Comparison of ENCODE assay signal across 6 cellular contexts in genomic region chr6:31972709-31973350, GRCh38. TPM values are rescaled to one million over a fixed set of nuclear protein-coding genes. Genes with fewer than 3 reads are reported as not detected.
DNase-seq lines count a peak whose midpoint lies in the region; ATAC-seq, FAIRE-seq and TF ChIP-seq lines count a peak whose summit lies in the region.

No MANE protein-coding gene starts in this region.

- H3K18ac ChIP-seq in H1 (ENCODE audit: extremely low read depth, low read length), result peak overlapping the region; percentile 24; the same call in 1 of the 2 replicates

- no peak overlapping the region for H4K91ac ChIP-seq in H1 (replicated peaks; ENCODE audit: insufficient read length, low read length)

- H2AFZ ChIP-seq in H1 (ENCODE audit: low read length), result peak overlapping the region; percentile 57; the same call in 1 of the 2 replicates

- H3K4me1 ChIP-seq in H1 (replicated peaks in 1 of 4; ENCODE audit: control insufficient read depth in 3 of 4, insufficient read depth in 4 of 4, low read length in 3 of 4) (peaks cover 0 to 9% (median 5%) of the 10 kb centered on the region in 4 experiments; a peak in 5 of 7 replicates), sigmoid colon (peaks cover 0 to 36% (median 29%) of the 10 kb centered on the region in 4 donors)

- peaks cover 13% of the 10 kb centered on the region for H3K23me2 ChIP-seq in H1 (ENCODE audit: low read depth, low read length)

- H3K4ac ChIP-seq in H1 (replicated peaks; ENCODE audit: insufficient read length, low read depth, low read length), result no peak overlapping the region

- H3K79me1 ChIP-seq in H1 (ENCODE audit: low read depth, low read length), result peaks cover 4% of the 10 kb centered on the region; the same call in 1 of the 2 replicates

- peak overlapping the region; percentile 91 to 100 for H3K4me2 ChIP-seq in H1 (ENCODE audit: insufficient read depth in 1 of 2, low read depth in 2 of 2, low read length in 2 of 2)

- H3K36me3 ChIP-seq in H1 (ENCODE audit: control insufficient read depth in 2 of 4, insufficient read depth in 4 of 4, low read length in 3 of 4) (peaks cover 3 to 21% (median 14%) of the 10 kb centered on the region in 4 experiments; a peak in 6 of 8 replicates), sigmoid colon (peaks cover 0 to 30% (median 15%) of the 10 kb centered on the region in 4 donors)

- no peak overlapping the region for H2BK20ac ChIP-seq in H1 (ENCODE audit: low read length)

- H3K9ac ChIP-seq in H1 (replicated peaks in 1 of 4; ENCODE audit: extremely low read depth in 1 of 4, low read depth in 3 of 4, low read length in 3 of 4), result peak overlapping the region; percentile 54 to 84 (median 68); a peak in 6 of 7 replicates

- peak overlapping the region; percentile 99 for H4K8ac ChIP-seq in H1 (ENCODE audit: extremely low read depth, insufficient read depth, low read length)

- ATAC-seq in left cardiac atrium, result peak in 1 of 2 donors; percentile 33

- DNase-seq in left cardiac atrium (peak; percentile 32), cardiac septum (ENCODE audit: low spot score) (no peak), H1 (ENCODE audit: low read depth in 1 of 2, low spot score in 2 of 2) (no peak), sigmoid colon (no peak), NCI-H2029 treated with DMSO at 0.1 percent for 48 hours (lab: John Stamatoyannopoulos, UW) (no peak), GM19239 (ENCODE audit: insufficient read length, low spot score) (no peak)

- no peak for FAIRE-seq in H1 (lab: Jason Lieb, UNC)
- no peak for FAIRE-seq in GM19239 (lab: Jason Lieb, UNC)

- no peak overlapping the region for H3K23ac ChIP-seq in H1 (ENCODE audit: insufficient read length)

- H3K27ac ChIP-seq in H1 (ENCODE audit: low read depth, low read length), result peak overlapping the region; percentile 90; the same call in 1 of the 2 replicates
- peak overlapping the region; percentile 93 to 96 (median 94) for H3K27ac ChIP-seq in sigmoid colon

- no peak overlapping the region for H2BK120ac ChIP-seq in H1 (replicated peaks; ENCODE audit: low read depth, low read length)

- H3K9me3 ChIP-seq in H1 (ENCODE audit: insufficient read depth in 2 of 2, low read depth in 1 of 2, low read length in 1 of 2) (peaks cover 0 to 5% of the 10 kb centered on the region in 2 experiments; a peak in 1 of 4 replicates), sigmoid colon (no peaks in the 10 kb centered on the region)

- TF ChIP-seq CTCF in H1 (IDR thresholded peaks at IDR 0.05; ENCODE audit: control extremely low read depth in 1 of 3, insufficient read depth in 1 of 3, low read depth in 1 of 3, low read length in 3 of 3), result no peak
- TF ChIP-seq CTCF in sigmoid colon (IDR thresholded peaks at IDR 0.05), result no peak

- H3K56ac ChIP-seq in H1 (replicated peaks; ENCODE audit: insufficient read length, low read depth, low read length), result no peak overlapping the region

- POLR2A ChIA-PET in H1 (lab: Charles Lee; ENCODE audit: partially characterized antibody), result interaction anchor here (1.3 to 15.3 kb wide), 14 partner anchors 18 to 351 kb away, joined by 3 to 279 read pairs (median 6); partner anchors contain the start of genes CFB, EHMT2, FKBPL and NELFE

- WGBS in H1 (ENCODE audit: extremely low coverage in 1 of 2, insufficient coverage in 1 of 2, insufficient read length in 1 of 2, insufficient replicate concordance in 2 of 2, low coverage in 1 of 2, low lambda C conversion rate in 2 of 2, missing lambda C conversion rate in 1 of 2), 2 experiments, result 23% methylated on average over 13 of the region's 19 CpGs; no CpG with 5 or more reads in 1 of the 2 experiments
- 5 to 11% methylated on average over 19 of the region's 19 CpGs for WGBS in sigmoid colon, 2 donors

- no peak overlapping the region for H4K5ac ChIP-seq in H1 (ENCODE audit: insufficient read length, low read depth, low read length)

- no peak for TF ChIP-seq EP300 in H1 (IDR thresholded peaks at IDR 0.05; ENCODE audit: borderline replicate concordance in 1 of 2, low read depth in 2 of 2, low read length in 2 of 2)
- TF ChIP-seq EP300 in sigmoid colon (IDR thresholded peaks at IDR 0.05), result no peak

- no peak for TF ChIP-seq RAD21 in H1 (IDR thresholded peaks at IDR 0.05 in 1 of 2, conservative IDR thresholded peaks at IDR 0.05 in 1 of 2; ENCODE audit: low read depth in 2 of 2, low read length in 2 of 2)

- H3K79me2 ChIP-seq in H1 (ENCODE audit: control insufficient read depth in 1 of 2, insufficient read depth in 2 of 2, low read length in 2 of 2), result peaks cover 0 to 11% of the 10 kb centered on the region in 2 experiments; a peak in 1 of 4 replicates

- peak overlapping the region; percentile 88 for H2BK5ac ChIP-seq in H1 (ENCODE audit: low read depth, low read length)

- H3K27me3 ChIP-seq in H1 (replicated peaks in 1 of 4; ENCODE audit: control insufficient read depth in 3 of 4, extremely low read depth in 1 of 4, insufficient read depth in 3 of 4, low read length in 3 of 4), result no peaks in the 10 kb centered on the region; a peak in 1 of 7 replicates
- H3K27me3 ChIP-seq in sigmoid colon, result no peaks in the 10 kb centered on the region

- H3K4me3 ChIP-seq in H1 (ENCODE audit: extremely low read depth in 1 of 4, insufficient read depth in 2 of 4, low read depth in 3 of 4, low read length in 4 of 4), result peak overlapping the region; percentile 68 to 94 (median 84)
- peak overlapping the region; percentile 50 to 81 (median 65) for H3K4me3 ChIP-seq in sigmoid colon

- H4K20me1 ChIP-seq in H1 (replicated peaks in 1 of 2; ENCODE audit: control insufficient read depth in 1 of 2, insufficient read depth in 2 of 2, low read length in 2 of 2), result no peaks in the 10 kb centered on the region

- H2BK15ac ChIP-seq in H1 (ENCODE audit: low read length), result no peak overlapping the region

- intact Hi-C loops in left cardiac atrium (cut with DNase I), result no loop called here
- intact Hi-C loops in cardiac septum (cut with DNase I), result loop anchor here (1.0 kb wide), 1 partner anchor 14 kb away; the partner anchor contains the start of gene SKIC2
- intact Hi-C loops in sigmoid colon (cut with DNase I), result loop anchor here (10.0 kb wide), 1 partner anchor 222 kb away; the partner anchor contains the start of genes GPSM3 and PBX2

- H2AK5ac ChIP-seq in H1 (ENCODE audit: low read depth, low read length), result no peak overlapping the region; the same call in 1 of the 2 replicates

- no peak overlapping the region; the same call in 1 of the 2 replicates for H2BK12ac ChIP-seq in H1 (ENCODE audit: low read depth, low read length)

- CTCF ChIA-PET in H1 (lab: Charles Lee; ENCODE audit: partially characterized antibody), result interaction anchor here (1.6 to 10.2 kb wide), 3 partner anchors 21 to 144 kb away, joined by 4 to 84 read pairs (median 10); no protein-coding TSS in a partner anchor

- H3K14ac ChIP-seq in H1 (ENCODE audit: insufficient read length), result no peak overlapping the region

- no peak for TF ChIP-seq POLR2A in H1 (IDR thresholded peaks at IDR 0.05; ENCODE audit: control extremely low read depth in 1 of 2, low read depth in 2 of 2, low read length in 2 of 2)
- no peak for TF ChIP-seq POLR2A in sigmoid colon (IDR thresholded peaks at IDR 0.05)

RNA-seq across cellular contexts. Expression of gene DXO, which starts 0.9 kb away (rescaled TPM):
- total RNA-seq in left cardiac atrium, result 10 to 100 TPM; 12.8 to 20.9 TPM
- total RNA-seq in cardiac septum, result 14.0 TPM
- 14.7 and 16.2 TPM in 2 replicates for total RNA-seq in H1 (2021; fragmentation: NEBNext Ultra II Directional; extraction: Animal tissue kit (Norgen Biotek cat#: 25700))
- polyA plus RNA-seq in H1 (2011; rRNA removed), result 23.9 and 30.5 TPM in 2 replicates
- polyA plus RNA-seq in H1 (2011; cell fraction: cytosol; rRNA removed), result 19.7 TPM
- polyA plus RNA-seq in H1 (2011; cell fraction: nucleus; rRNA removed), result 65.0 TPM
- 13.4 to 21.7 TPM (median 20.0 TPM) in 4 replicates for polyA plus RNA-seq in H1 (2012, experiment 1 of 2)
- 17.5 TPM for polyA plus RNA-seq in H1 (2012, experiment 2 of 2)
- 15.5 TPM for polyA plus RNA-seq in H1 (2013, experiment 1 of 2)
- polyA plus RNA-seq in H1 (2013, experiment 2 of 2), result 11.5 TPM
- 9.3 and 15.0 TPM in 2 replicates for polyA minus RNA-seq in H1 (2011; rRNA and poly(A)+ RNA removed)
- polyA minus RNA-seq in H1 (2011; cell fraction: cytosol; rRNA and poly(A)+ RNA removed), result 11.2 TPM
- polyA minus RNA-seq in H1 (2011; cell fraction: nucleus; rRNA and poly(A)+ RNA removed), result 19.5 TPM
- total RNA-seq in sigmoid colon, result 10 to 100 TPM; 11.4 to 22.7 (median 18.3) TPM
- polyA plus RNA-seq in sigmoid colon, result 10 to 100 TPM in 1 of 3 donors, 1 to 10 TPM in 2; 8.4 to 17.3 (median 9.9) TPM

RNA-seq across cellular contexts. Expression of gene C4A, which starts 9.0 kb away (rescaled TPM):
- 100 to 1,000 TPM; 199 to 206 TPM for total RNA-seq in left cardiac atrium
- total RNA-seq in cardiac septum, result 131 TPM
- 0.48 and 2.4 TPM in 2 replicates for total RNA-seq in H1 (2021; fragmentation: NEBNext Ultra II Directional; extraction: Animal tissue kit (Norgen Biotek cat#: 25700))
- 0.62 and 1.7 TPM in 2 replicates for polyA plus RNA-seq in H1 (2011; rRNA removed)
- 1.4 TPM for polyA plus RNA-seq in H1 (2011; cell fraction: cytosol; rRNA removed)
- polyA plus RNA-seq in H1 (2011; cell fraction: nucleus; rRNA removed), result 9.6 TPM
- polyA plus RNA-seq in H1 (2012, experiment 1 of 2), result 0.80 to 1.9 TPM (median 1.3 TPM) in 4 replicates
- polyA plus RNA-seq in H1 (2012, experiment 2 of 2), result 0.87 TPM
- 0.47 TPM for polyA plus RNA-seq in H1 (2013, experiment 1 of 2)
- polyA plus RNA-seq in H1 (2013, experiment 2 of 2), result 0.40 TPM
- 0.85 and 2.5 TPM in 2 replicates for polyA minus RNA-seq in H1 (2011; rRNA and poly(A)+ RNA removed)
- not detected for polyA minus RNA-seq in H1 (2011; cell fraction: cytosol; rRNA and poly(A)+ RNA removed)
- polyA minus RNA-seq in H1 (2011; cell fraction: nucleus; rRNA and poly(A)+ RNA removed), result 5.8 TPM
- 100 to 1,000 TPM in 3 of 4 donors, 10 to 100 TPM in 1; 46.7 to 254 (median 179) TPM for total RNA-seq in sigmoid colon
- polyA plus RNA-seq in sigmoid colon, result 10 to 100 TPM in 1 of 3 donors, 1 to 10 TPM in 2; 2.3 to 63.4 (median 3.0) TPM

RNA-seq across cellular contexts. Expression of gene SKIC2, which starts 13.9 kb away (rescaled TPM):
- total RNA-seq in left cardiac atrium (10 to 100 TPM; 36.8 to 45.1 TPM), cardiac septum (33.2 TPM), sigmoid colon (10 to 100 TPM; 22.1 to 73.4 (median 33.4) TPM)
- total RNA-seq in H1 (2021; fragmentation: NEBNext Ultra II Directional; extraction: Animal tissue kit (Norgen Biotek cat#: 25700)), result 59.7 and 68.5 TPM in 2 replicates
- polyA plus RNA-seq in H1 (2011; rRNA removed) (42.1 and 70.5 TPM in 2 replicates), sigmoid colon (10 to 100 TPM; 25.0 to 68.2 (median 30.6) TPM)
- 43.0 TPM for polyA plus RNA-seq in H1 (2011; cell fraction: cytosol; rRNA removed)
- 225 TPM for polyA plus RNA-seq in H1 (2011; cell fraction: nucleus; rRNA removed)
- 38.3 to 64.6 TPM (median 60.5 TPM) in 4 replicates for polyA plus RNA-seq in H1 (2012, experiment 1 of 2)
- 48.8 TPM for polyA plus RNA-seq in H1 (2012, experiment 2 of 2)
- 23.9 TPM for polyA plus RNA-seq in H1 (2013, experiment 1 of 2)
- polyA plus RNA-seq in H1 (2013, experiment 2 of 2), result 21.1 TPM
- 97.1 and 101 TPM in 2 replicates for polyA minus RNA-seq in H1 (2011; rRNA and poly(A)+ RNA removed)
- polyA minus RNA-seq in H1 (2011; cell fraction: cytosol; rRNA and poly(A)+ RNA removed), result 32.1 TPM
- 84.9 TPM for polyA minus RNA-seq in H1 (2011; cell fraction: nucleus; rRNA and poly(A)+ RNA removed)

RNA-seq across cellular contexts. Expression of gene NELFE, which starts 14.1 kb away (rescaled TPM):
- total RNA-seq in left cardiac atrium (10 to 100 TPM; 39.8 to 53.7 TPM), cardiac septum (46.7 TPM), sigmoid colon (10 to 100 TPM; 60.1 to 96.9 (median 75.8) TPM)
- total RNA-seq in H1 (2021; fragmentation: NEBNext Ultra II Directional; extraction: Animal tissue kit (Norgen Biotek cat#: 25700)), result 71.1 and 71.5 TPM in 2 replicates
- polyA plus RNA-seq in H1 (2011; rRNA removed) (49.2 and 52.3 TPM in 2 replicates), sigmoid colon (10 to 100 TPM; 52.5 to 73.5 (median 58.9) TPM)
- polyA plus RNA-seq in H1 (2011; cell fraction: cytosol; rRNA removed), result 83.7 TPM
- polyA plus RNA-seq in H1 (2011; cell fraction: nucleus; rRNA removed), result 55.9 TPM
- 64.8 to 102 TPM (median 90.9 TPM) in 4 replicates for polyA plus RNA-seq in H1 (2012, experiment 1 of 2)
- 67.8 TPM for polyA plus RNA-seq in H1 (2012, experiment 2 of 2)
- 56.9 TPM for polyA plus RNA-seq in H1 (2013, experiment 1 of 2)
- 54.5 TPM for polyA plus RNA-seq in H1 (2013, experiment 2 of 2)
- 32.1 and 32.6 TPM in 2 replicates for polyA minus RNA-seq in H1 (2011; rRNA and poly(A)+ RNA removed)
- polyA minus RNA-seq in H1 (2011; cell fraction: cytosol; rRNA and poly(A)+ RNA removed), result 31.0 TPM
- 23.2 TPM for polyA minus RNA-seq in H1 (2011; cell fraction: nucleus; rRNA and poly(A)+ RNA removed)

RNA-seq across cellular contexts. Expression of gene CFB, which starts 26.9 kb away (rescaled TPM):
- total RNA-seq in left cardiac atrium (100 to 1,000 TPM in 1 of 2 donors, 10 to 100 TPM in 1; 50.3 to 113 TPM), cardiac septum (5.0 TPM), sigmoid colon (10 to 100 TPM; 14.3 to 40.0 (median 28.7) TPM)
- not detected in 2 replicates for total RNA-seq in H1 (2021; fragmentation: NEBNext Ultra II Directional; extraction: Animal tissue kit (Norgen Biotek cat#: 25700))
- polyA plus RNA-seq in H1 (2011; rRNA removed) (0.09 and 0.20 TPM in 2 replicates), sigmoid colon (100 to 1,000 TPM in 1 of 3 donors, 1 to 10 TPM in 2; 3.6 to 118 (median 9.5) TPM)
- 0.94 TPM for polyA plus RNA-seq in H1 (2011; cell fraction: cytosol; rRNA removed)
- 1.1 TPM for polyA plus RNA-seq in H1 (2011; cell fraction: nucleus; rRNA removed)
- 0.13 to 0.36 TPM (median 0.30 TPM) in 4 replicates for polyA plus RNA-seq in H1 (2012, experiment 1 of 2)
- polyA plus RNA-seq in H1 (2012, experiment 2 of 2), result 0.54 TPM
- polyA plus RNA-seq in H1 (2013, experiment 1 of 2), result 0.14 TPM
- not detected for polyA plus RNA-seq in H1 (2013, experiment 2 of 2)
- 0.66 TPM in 1 of 2 replicates, not detected in the other for polyA minus RNA-seq in H1 (2011; rRNA and poly(A)+ RNA removed)
- polyA minus RNA-seq in H1 (2011; cell fraction: cytosol; rRNA and poly(A)+ RNA removed), result 1.8 TPM
- polyA minus RNA-seq in H1 (2011; cell fraction: nucleus; rRNA and poly(A)+ RNA removed), result 2.4 TPM

Comparison
In these comparisons a context has a peak if more than half of its experiments do, and no peak if none do; other contexts are left out.
1. intact Hi-C loops: an anchor here in cardiac septum (1.0 kb wide) and sigmoid colon (10.0 kb wide); none called in left cardiac atrium.
2. RNA of gene C4A, which starts 9.0 kb away (total RNA-seq): 46.7 to 254 TPM in sigmoid colon, 199 to 206 TPM in left cardiac atrium and 131 TPM in cardiac septum (single experiment); 0.48 to 2.4 TPM in H1; every median in the first group is over 10 times any median in the second.